Comparison of ENCODE assay signal across 23 cellular contexts in genomic region chr18:46374850-46375249, GRCh38.
A peak's percentile ranks its signal among the peaks of the same experiment; 100 is the strongest.
DNase-seq lines count a peak whose midpoint lies in the region; ATAC-seq and TF ChIP-seq lines count a peak whose summit lies in the region.
"Had no signal": no experiment of that assay in that cellular context is flagged by ENCODE, and none has a peak within 500 bp of the region (broad histone marks: within the 10 kb centered on the region; RNA-seq: fewer than 3 reads in every experiment).

No MANE protein-coding gene starts in this region.

- no peaks in the 10 kb centered on the region for H3K4me1 ChIP-seq in mammary epithelial cell (ENCODE audit: insufficient read depth, low read length)
- no peaks in the 10 kb centered on the region for H3K4me1 ChIP-seq in gastrocnemius medialis

- H3K9me3 ChIP-seq in mammary epithelial cell (replicated peaks; ENCODE audit: insufficient read depth, low read length) (no peaks in the 10 kb centered on the region), gastrocnemius medialis (no peaks in the 10 kb centered on the region)
- H3K9me3 ChIP-seq: esophagus squamous epithelium, MG63 had no signal

- H3K36me3 ChIP-seq in mammary epithelial cell (ENCODE audit: insufficient read depth, low read length): no peaks in the 10 kb centered on the region
- H3K36me3 ChIP-seq in gastrocnemius medialis: no peaks in the 10 kb centered on the region
- H3K36me3 ChIP-seq: esophagus squamous epithelium, MG63 had no signal

- 31% methylated on average over 5 of the region's 6 CpGs for WGBS in mammary epithelial cell (ENCODE audit: low coverage, missing lambda C conversion rate)

- no peaks in the 10 kb centered on the region for H3K27me3 ChIP-seq in mammary epithelial cell (ENCODE audit: insufficient read depth, low read length)
- no peaks in the 10 kb centered on the region for H3K27me3 ChIP-seq in gastrocnemius medialis
- H3K27me3 ChIP-seq: esophagus squamous epithelium, MG63 had no signal

- H3K4me2 ChIP-seq in mammary epithelial cell (ENCODE audit: insufficient read depth, low read depth, low read length): no peak overlapping the region

- H3K27ac ChIP-seq in mammary epithelial cell (ENCODE audit: insufficient read depth, low read depth, low read length) (no peak overlapping the region), gastrocnemius medialis (no peak overlapping the region)
- H3K27ac ChIP-seq: esophagus squamous epithelium, HL-60, parathyroid adenoma had no signal

- CTCF ChIA-PET in mammary epithelial cell (lab: Charles Lee; ENCODE audit: low non-redundant PET): no interaction called here

- H3K79me2 ChIP-seq in mammary epithelial cell (ENCODE audit: insufficient read depth, low read length): no peaks in the 10 kb centered on the region

- no peaks in the 10 kb centered on the region for H4K20me1 ChIP-seq in mammary epithelial cell (ENCODE audit: insufficient read depth, low read length)

- no peak for ATAC-seq in gastrocnemius medialis
- ATAC-seq: activated naive CD4-positive, alpha-beta T cell treated with anti-CD3 and anti-CD28 coated beads, Interleukin-2, amount 50 U/mL, for 72 hours had no signal

- H3K4me3 ChIP-seq in mammary epithelial cell (replicated peaks in 1 of 3; ENCODE audit: insufficient read depth in 1 of 3, low read depth in 2 of 3, low read length in 3 of 3): no peak overlapping the region
- no peak overlapping the region for H3K4me3 ChIP-seq in gastrocnemius medialis
- H3K4me3 ChIP-seq: esophagus squamous epithelium, MG63 had no signal

- TF ChIP-seq POLR2A in gastrocnemius medialis (IDR thresholded peaks at IDR 0.05): no peak

- in situ Hi-C loops in mammary epithelial cell (cut with MboI; ENCODE audit: low sequenced_read_pairs in 2 of 2) (no loop called here), gastrocnemius medialis (cut with MboI; ENCODE audit: low sequenced_read_pairs in 4 of 4) (loop anchor here in 1 of 4 donors (25.0 kb wide), 2 partner anchors 88 to 112 kb away; no protein-coding TSS in a partner anchor)

- intact Hi-C loops in mammary epithelial cell (cut with micrococcal nuclease): loop anchor here (10.0 kb wide), 1 partner anchor 60 kb away; no protein-coding TSS in a partner anchor
- intact Hi-C loops in gastrocnemius medialis (cut with DNase I; ENCODE audit: low total_unique reads): no loop called here

- no peak for TF ChIP-seq CTCF in mammary epithelial cell (conservative IDR thresholded peaks at IDR 0.05 in 1 of 2, IDR thresholded peaks at IDR 0.05 in 1 of 2; ENCODE audit: extremely low read depth in 1 of 2, insufficient read depth in 1 of 2, low read depth in 1 of 2, low read length in 2 of 2)
- TF ChIP-seq CTCF in GM20000 (IDR thresholded peaks at IDR 0.05; ENCODE audit: extremely low read depth, missing control alignments): no peak
- TF ChIP-seq CTCF in gastrocnemius medialis (IDR thresholded peaks at IDR 0.05 in 4 of 5, conservative IDR thresholded peaks at IDR 0.05 in 1 of 5): no peak

- dilution Hi-C loops in mammary epithelial cell (cut with HindIII; ENCODE audit: low sequenced_read_pairs): no loop called here

- DNase-seq in COLO668 (lab: John Stamatoyannopoulos, UW; ENCODE audit: unreplicated experiment): peak; percentile 13
- DNase-seq in NCI-H2029 (lab: John Stamatoyannopoulos, UW): peak; percentile 45
- peak; percentile 4 for DNase-seq in mammary epithelial cell
- peak; percentile 8 for DNase-seq in myocyte (ENCODE audit: low read depth)
- no peak for DNase-seq in activated CD4-positive, alpha-beta T cell treated with anti-CD3 and anti-CD28 coated beads for 4 hours
- no peak for DNase-seq in NCI-H187 (lab: John Stamatoyannopoulos, UW)
- no peak for DNase-seq in GM20000 (ENCODE audit: low spot score)
- DNase-seq in gastrocnemius medialis: no peak
- DNase-seq: activated CD4-positive, CD25-positive, alpha-beta regulatory T cell treated with anti-CD3 and anti-CD28 coated beads, Interleukin-2, amount 50 U/mL, for 72 hours; CD4-positive, alpha-beta T cell; DND-41; effector CD8-positive, alpha-beta T cell; esophagus squamous epithelium; HFFc6; IMR-90; MG63; NCI-H2107; NCI-H510A treated with DMSO at 0.1 percent for 48 hours; SIG-M5; stimulated activated CD4-positive, alpha-beta T cell treated with anti-CD3 and anti-CD28 coated beads, Interleukin-4, amount 100 ng/mL, for 24 hours had no signal

- no peak overlapping the region for H3K9ac ChIP-seq in mammary epithelial cell (ENCODE audit: insufficient read depth, low read length)
- H3K9ac ChIP-seq: parathyroid adenoma had no signal

- no TSS peak for BruUV-seq in mammary epithelial cell (replicated peaks; lab: Mats Ljungman, UMichigan)

- no peak overlapping the region for H2AFZ ChIP-seq in mammary epithelial cell (ENCODE audit: low read depth, low read length)
- H2AFZ ChIP-seq: parathyroid adenoma had no signal

Comparison
In these comparisons a context has a peak if more than half of its experiments do, and no peak if none do; other contexts are left out.
1. DNase-seq: peak in COLO668 (single experiment), NCI-H2029 (single experiment), mammary epithelial cell (single experiment) and myocyte (single experiment); none in activated CD4-positive, alpha-beta T cell treated with anti-CD3 and anti-CD28 coated beads for 4 hours (0 of 2), NCI-H187 (0 of 2), GM20000 (single experiment) and gastrocnemius medialis (0 of 2).